ENCODE assay signal across 10 cellular contexts in genomic region chr12:20220339-20220738, GRCh38.
A peak's percentile ranks its signal among the peaks of the same experiment; 100 is the strongest.
DNase-seq lines count a peak whose midpoint lies in the region; ATAC-seq and TF ChIP-seq lines count a peak whose summit lies in the region.
"Had no signal": no experiment of that assay in that cellular context is flagged by ENCODE, and none has a peak within 500 bp of the region (broad histone marks: within the 10 kb centered on the region; RNA-seq: fewer than 3 reads in every experiment).

No MANE protein-coding gene starts in this region.

- POLR2A ChIA-PET in AG04450 (lab: Yijun Ruan, JAX) = no interaction called here
- POLR2A ChIA-PET in activated CD4-positive, alpha-beta T cell treated with anti-CD3 and anti-CD28 coated beads for 36 hours (lab: Charles Lee) = no interaction called here

- ATAC-seq in activated CD4-positive, alpha-beta T cell treated with anti-CD3 and anti-CD28 coated beads for 36 hours = no peak

- H3K27me3 ChIP-seq in AG04450 (ENCODE audit: control insufficient read depth, insufficient read depth, low read length) = no peaks in the 10 kb centered on the region

- DNase-seq in AG04450 (ENCODE audit: low read depth, low spot score) (no peak), HCEC 1CT (peak; percentile 5), SK-MEL-5 (ENCODE audit: low read depth, low spot score) (peak; percentile 62), hepatic stellate cell (ENCODE audit: low spot score) (peak; percentile 5), activated gamma-delta T cell treated with Interleukin-2 at 50 U/mL for 16 hours (no peak), immature natural killer cell (no peak)
- DNase-seq in activated T-helper 1 cell treated with anti-CD3 and anti-CD28 coated beads, Interleukin-12 subunit alpha, Interleukin-12 subunit beta, Interleukin-2, Interleukin-4 antibody, amounts not matched to agents 30 ng/mL and 10 ng/mL and 1 ng/mL, durations not matched to agents 14 hours and 24 hours and 36 hours (ENCODE audit: low spot score) = no peak
- DNase-seq in activated CD4-positive, alpha-beta T cell treated with anti-CD3 and anti-CD28 coated beads for 36 hours = no peak
- DNase-seq: activated naive CD8-positive, alpha-beta T cell treated with anti-CD3 and anti-CD28 coated beads for 36 hours; occipital lobe had no signal

- H3K9me3 ChIP-seq in AG04450 (ENCODE audit: control insufficient read depth, insufficient read depth, low read length) = no peaks in the 10 kb centered on the region

- H3K4me3 Mint-ChIP-seq in immature natural killer cell = no peak overlapping the region
- no peak overlapping the region for H3K4me3 Mint-ChIP-seq in activated T-helper 1 cell treated with anti-CD3 and anti-CD28 coated beads, Interleukin-12 subunit alpha, Interleukin-12 subunit beta, Interleukin-2, Interleukin-4 antibody, amounts not matched to agents 30 ng/mL and 10 ng/mL and 1 ng/mL, durations not matched to agents 14 hours and 24 hours and 36 hours
- no peak overlapping the region for H3K4me3 Mint-ChIP-seq in activated CD4-positive, alpha-beta T cell treated with anti-CD3 and anti-CD28 coated beads for 36 hours
- H3K4me3 Mint-ChIP-seq: activated naive CD8-positive, alpha-beta T cell treated with anti-CD3 and anti-CD28 coated beads for 36 hours had no signal

- no peak overlapping the region for H3K27ac Mint-ChIP-seq in immature natural killer cell
- no peak overlapping the region for H3K27ac Mint-ChIP-seq in activated T-helper 1 cell treated with anti-CD3 and anti-CD28 coated beads, Interleukin-12 subunit alpha, Interleukin-12 subunit beta, Interleukin-2, Interleukin-4 antibody, amounts not matched to agents 30 ng/mL and 10 ng/mL and 1 ng/mL, durations not matched to agents 14 hours and 24 hours and 36 hours
- no peak overlapping the region for H3K27ac Mint-ChIP-seq in activated CD4-positive, alpha-beta T cell treated with anti-CD3 and anti-CD28 coated beads for 36 hours
- H3K27ac Mint-ChIP-seq: activated naive CD8-positive, alpha-beta T cell treated with anti-CD3 and anti-CD28 coated beads for 36 hours had no signal

- peak; percentile 33; the same call in 1 of the 2 replicates for TF ChIP-seq CTCF in AG04450 (IDR thresholded peaks at IDR 0.05; ENCODE audit: low read depth, low read length)

- H3K9me3 Mint-ChIP-seq in immature natural killer cell = peaks cover 0 to 18% (median 5%) of the 10 kb centered on the region in 6 donors
- peaks cover 10% of the 10 kb centered on the region for H3K9me3 Mint-ChIP-seq in activated T-helper 1 cell treated with anti-CD3 and anti-CD28 coated beads, Interleukin-12 subunit alpha, Interleukin-12 subunit beta, Interleukin-2, Interleukin-4 antibody, amounts not matched to agents 30 ng/mL and 10 ng/mL and 1 ng/mL, durations not matched to agents 14 hours and 24 hours and 36 hours
- peaks cover 2% of the 10 kb centered on the region for H3K9me3 Mint-ChIP-seq in activated CD4-positive, alpha-beta T cell treated with anti-CD3 and anti-CD28 coated beads for 36 hours (ENCODE audit: low read depth)

- H3K27me3 Mint-ChIP-seq in immature natural killer cell (ENCODE audit: low read depth in 3 of 3) = peaks cover 0 to under 1% (median 0%) of the 10 kb centered on the region in 3 donors
- H3K27me3 Mint-ChIP-seq in activated T-helper 1 cell treated with anti-CD3 and anti-CD28 coated beads, Interleukin-12 subunit alpha, Interleukin-12 subunit beta, Interleukin-2, Interleukin-4 antibody, amounts not matched to agents 30 ng/mL and 10 ng/mL and 1 ng/mL, durations not matched to agents 14 hours and 24 hours and 36 hours (ENCODE audit: insufficient read depth) = no peaks in the 10 kb centered on the region
- no peaks in the 10 kb centered on the region for H3K27me3 Mint-ChIP-seq in activated CD4-positive, alpha-beta T cell treated with anti-CD3 and anti-CD28 coated beads for 36 hours
- H3K27me3 Mint-ChIP-seq: activated naive CD8-positive, alpha-beta T cell treated with anti-CD3 and anti-CD28 coated beads for 36 hours had no signal

- no peak overlapping the region for H3K4me3 ChIP-seq in AG04450 (ENCODE audit: low read depth, low read length)

- no peak overlapping the region for H3K27ac ChIP-seq in AG04450 (ENCODE audit: low read depth, low read length)

- in situ Hi-C loops in SK-MEL-5 (cut with HindIII; ENCODE audit: low pct_unique_long_range_greater_than_20kb, low sequenced_read_pairs) = no loop called here

- H3K36me3 Mint-ChIP-seq in immature natural killer cell = no peaks in the 10 kb centered on the region
- no peaks in the 10 kb centered on the region for H3K36me3 Mint-ChIP-seq in activated T-helper 1 cell treated with anti-CD3 and anti-CD28 coated beads, Interleukin-12 subunit alpha, Interleukin-12 subunit beta, Interleukin-2, Interleukin-4 antibody, amounts not matched to agents 30 ng/mL and 10 ng/mL and 1 ng/mL, durations not matched to agents 14 hours and 24 hours and 36 hours (ENCODE audit: low read depth)
- no peaks in the 10 kb centered on the region for H3K36me3 Mint-ChIP-seq in activated CD4-positive, alpha-beta T cell treated with anti-CD3 and anti-CD28 coated beads for 36 hours (ENCODE audit: low read depth)
- H3K36me3 Mint-ChIP-seq: activated naive CD8-positive, alpha-beta T cell treated with anti-CD3 and anti-CD28 coated beads for 36 hours had no signal

- H3K4me1 Mint-ChIP-seq in immature natural killer cell = no peaks in the 10 kb centered on the region
- H3K4me1 Mint-ChIP-seq in activated T-helper 1 cell treated with anti-CD3 and anti-CD28 coated beads, Interleukin-12 subunit alpha, Interleukin-12 subunit beta, Interleukin-2, Interleukin-4 antibody, amounts not matched to agents 30 ng/mL and 10 ng/mL and 1 ng/mL, durations not matched to agents 14 hours and 24 hours and 36 hours (ENCODE audit: low read depth) = no peaks in the 10 kb centered on the region
- H3K4me1 Mint-ChIP-seq in activated CD4-positive, alpha-beta T cell treated with anti-CD3 and anti-CD28 coated beads for 36 hours = no peaks in the 10 kb centered on the region
- H3K4me1 Mint-ChIP-seq: activated naive CD8-positive, alpha-beta T cell treated with anti-CD3 and anti-CD28 coated beads for 36 hours had no signal

- CTCF ChIA-PET in AG04450 (lab: Charles Lee) = interaction anchor here (0.7 to 1.7 kb wide), 3 partner anchors 303 to 481 kb away, joined by 3 to 10 read pairs (median 5); no protein-coding TSS in a partner anchor
- CTCF ChIA-PET in activated CD4-positive, alpha-beta T cell treated with anti-CD3 and anti-CD28 coated beads for 36 hours (lab: Charles Lee) = no interaction called here

- intact Hi-C loops in activated T-helper 1 cell treated with anti-CD3 and anti-CD28 coated beads, Interleukin-12 subunit alpha, Interleukin-12 subunit beta, Interleukin-2, Interleukin-4 antibody, amounts not matched to agents 30 ng/mL and 10 ng/mL and 1 ng/mL, durations not matched to agents 14 hours and 24 hours and 36 hours (cut with micrococcal nuclease) = no loop called here
- intact Hi-C loops in activated CD4-positive, alpha-beta T cell treated with anti-CD3 and anti-CD28 coated beads for 36 hours (cut with DNase I, micrococcal nuclease) = loop anchor here in 1 of 2 experiments (10.0 kb wide), 1 partner anchor 466 kb away; no protein-coding TSS in a partner anchor

Comparison
In these comparisons a context has a peak if more than half of its experiments do, and no peak if none do; other contexts are left out.
1. DNase-seq: peak in HCEC 1CT (single experiment), SK-MEL-5 (single experiment) and hepatic stellate cell (single experiment); none in AG04450 (single experiment), activated gamma-delta T cell treated with Interleukin-2 at 50 U/mL for 16 hours (single experiment), immature natural killer cell (0 of 3), activated T-helper 1 cell treated with anti-CD3 and anti-CD28 coated beads, Interleukin-12 subunit alpha, Interleukin-12 subunit beta, Interleukin-2, Interleukin-4 antibody, amounts not matched to agents 30 ng/mL and 10 ng/mL and 1 ng/mL, durations not matched to agents 14 hours and 24 hours and 36 hours (single experiment) and activated CD4-positive, alpha-beta T cell treated with anti-CD3 and anti-CD28 coated beads for 36 hours (single experiment).